ENCODE assay signal across 8 cellular contexts in genomic region chr2:216006164-216006663, GRCh38. TPM values are rescaled to one million over a fixed set of nuclear protein-coding genes. Genes with fewer than 3 reads are reported as not detected.
DNase-seq lines count a peak whose midpoint lies in the region; ATAC-seq and TF ChIP-seq lines count a peak whose summit lies in the region.

No MANE protein-coding gene starts in this region.

- peak overlapping the region; percentile 23 for H3K4me3 Mint-ChIP-seq in activated CD4-positive, alpha-beta T cell treated with anti-CD3 and anti-CD28 coated beads, Interleukin-2, amount 10 ng/mL, durations not matched to agents 7 days and 5 days

- peak overlapping the region; percentile 77 for H3K27ac Mint-ChIP-seq in activated CD4-positive, alpha-beta T cell treated with anti-CD3 and anti-CD28 coated beads, Interleukin-2, amount 10 ng/mL, durations not matched to agents 7 days and 5 days

- no peaks in the 10 kb centered on the region for H3K9me3 Mint-ChIP-seq in activated CD4-positive, alpha-beta T cell treated with anti-CD3 and anti-CD28 coated beads, Interleukin-2, amount 10 ng/mL, durations not matched to agents 7 days and 5 days

- POLR2A ChIA-PET in activated CD4-positive, alpha-beta T cell treated with anti-CD3 and anti-CD28 coated beads, Interleukin-2, amount 10 ng/mL, durations not matched to agents 7 days and 5 days (lab: Charles Lee), result no interaction called here

- H3K36me3 Mint-ChIP-seq in activated CD4-positive, alpha-beta T cell treated with anti-CD3 and anti-CD28 coated beads, Interleukin-2, amount 10 ng/mL, durations not matched to agents 7 days and 5 days (ENCODE audit: low read depth), result peaks cover 7% of the 10 kb centered on the region

- ATAC-seq in GM19328 (IDR thresholded peaks at IDR 0.05; ENCODE audit: unreplicated experiment), result peak; percentile 29
- ATAC-seq in HG03196 (IDR thresholded peaks at IDR 0.05; ENCODE audit: unreplicated experiment), result peak; percentile 51

- CTCF ChIA-PET in activated CD4-positive, alpha-beta T cell treated with anti-CD3 and anti-CD28 coated beads, Interleukin-2, amount 10 ng/mL, durations not matched to agents 7 days and 5 days (lab: Charles Lee), result interaction anchor here (1.0 to 2.3 kb wide), 4 partner anchors 8 to 15 kb away, joined by 3 to 9 read pairs (median 4); no protein-coding TSS in a partner anchor

- H3K4me3 ChIP-seq in fibroblast of mammary gland (ENCODE audit: control insufficient read depth, low read depth, low read length), result no peak overlapping the region

- DNase-seq in AML-193 (lab: John Stamatoyannopoulos, UW), result peak; percentile 64 to 71
- peak; percentile 43 for DNase-seq in activated CD4-positive, alpha-beta T cell treated with anti-CD3 and anti-CD28 coated beads, Interleukin-2, amount 10 ng/mL, durations not matched to agents 7 days and 5 days
- DNase-seq in fibroblast of mammary gland (ENCODE audit: low read depth), result peak; percentile 49
- peak; percentile 32 for DNase-seq in stimulated activated CD4-positive, alpha-beta T cell treated with anti-CD3 and anti-CD28 coated beads, Interleukin-2, amount 100 ng/mL, for 48 hours
- no peak for DNase-seq in NCI-H82 treated with DMSO at 0.1 percent for 48 hours (lab: John Stamatoyannopoulos, UW; ENCODE audit: unreplicated experiment)
- no peak for DNase-seq in NCI-H1105 (lab: John Stamatoyannopoulos, UW)

- H3K4me1 Mint-ChIP-seq in activated CD4-positive, alpha-beta T cell treated with anti-CD3 and anti-CD28 coated beads, Interleukin-2, amount 10 ng/mL, durations not matched to agents 7 days and 5 days, result peaks cover 53% of the 10 kb centered on the region

- no peaks in the 10 kb centered on the region for H3K27me3 Mint-ChIP-seq in activated CD4-positive, alpha-beta T cell treated with anti-CD3 and anti-CD28 coated beads, Interleukin-2, amount 10 ng/mL, durations not matched to agents 7 days and 5 days

- TF ChIP-seq CTCF in fibroblast of mammary gland (conservative IDR thresholded peaks at IDR 0.05; ENCODE audit: control insufficient read depth, insufficient read depth, low read depth, low read length), result no peak

RNA-seq across cellular contexts. Expression of gene MREG, which starts 7.1 kb away (rescaled TPM):
- total RNA-seq in activated CD4-positive, alpha-beta T cell treated with anti-CD3 and anti-CD28 coated beads, Interleukin-2, amount 10 ng/mL, durations not matched to agents 7 days and 5 days, result 1 to 10 TPM; 9.0 to 9.6 TPM

Comparison
In these comparisons a context has a peak if more than half of its experiments do, and no peak if none do; other contexts are left out.
1. DNase-seq: peak in AML-193 (2 of 2), activated CD4-positive, alpha-beta T cell treated with anti-CD3 and anti-CD28 coated beads, Interleukin-2, amount 10 ng/mL, durations not matched to agents 7 days and 5 days (single experiment), fibroblast of mammary gland (single experiment) and stimulated activated CD4-positive, alpha-beta T cell treated with anti-CD3 and anti-CD28 coated beads, Interleukin-2, amount 100 ng/mL, for 48 hours (2 of 2); none in NCI-H82 treated with DMSO at 0.1 percent for 48 hours (single experiment) and NCI-H1105 (single experiment).